In the genomic region with DNA sequence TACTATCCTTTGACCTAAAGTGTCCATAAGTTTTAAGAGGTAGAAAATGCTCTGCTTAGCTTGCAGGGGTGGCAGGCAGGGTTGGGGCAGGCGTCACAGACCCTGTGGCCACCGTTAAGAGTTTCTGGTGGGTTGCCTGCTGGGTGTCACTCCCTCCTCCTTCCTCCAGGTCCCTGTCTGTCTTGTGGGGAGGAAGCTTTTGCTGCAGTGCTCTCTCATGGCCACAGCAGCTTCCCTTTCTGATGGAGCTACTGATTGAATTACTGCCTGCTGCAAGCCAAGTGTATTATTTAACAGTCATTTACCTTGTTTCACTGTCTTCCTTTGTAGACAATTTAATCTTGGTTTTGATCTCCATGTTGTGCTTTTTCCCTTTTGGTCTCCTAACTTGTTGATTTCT, we compare ENCODE assay signal across 18 cellular contexts.
"Had no signal": no experiment of that assay in that cellular context is flagged by ENCODE, and none has a peak within 500 bp of the region (broad histone marks: within the 10 kb centered on the region; RNA-seq: fewer than 3 reads in every experiment).

No MANE protein-coding gene starts in this region.

- H3K4me3 Mint-ChIP-seq: activated T-cell treated with anti-CD3 and anti-CD28 coated beads, Interleukin-2, amount 50 U/mL, for 72 hours; neural progenitor cell had no signal

- H3K9ac ChIP-seq: neural progenitor cell had no signal

- H3K36me3 ChIP-seq: brain microvascular endothelial cell, left lung, neural progenitor cell, upper lobe of right lung had no signal

- H3K4me1 Mint-ChIP-seq: naive B cell had no signal

- H3K9me3 ChIP-seq: left lung, upper lobe of right lung had no signal

- H3K36me3 Mint-ChIP-seq: naive B cell, neural progenitor cell had no signal

- H3K4me3 ChIP-seq: left lung, neural progenitor cell, upper lobe of right lung had no signal

- H3K27me3 Mint-ChIP-seq: naive B cell had no signal

- DNase-seq: activated CD4-positive, alpha-beta T cell treated with anti-CD3 and anti-CD28 coated beads, Interleukin-2, amount 50 U/mL, for 1 hour; activated CD4-positive, CD25-positive, alpha-beta regulatory T cell treated with anti-CD3 and anti-CD28 coated beads, Interleukin-2, amount 50 U/mL, for 72 hours; activated CD8-positive, alpha-beta memory T cell treated with anti-CD3 and anti-CD28 coated beads for 24 hours; activated CD8-positive, alpha-beta memory T cell treated with anti-CD3 and anti-CD28 coated beads, Interleukin-2, amount 50 U/mL, for 48 hours; activated effector memory CD4-positive, alpha-beta T cell treated with anti-CD3 and anti-CD28 coated beads, Interleukin-2, amount 50 U/mL, for 16 hours; activated naive CD4-positive, alpha-beta T cell treated with anti-CD3 and anti-CD28 coated beads, Interleukin-2, amount 50 U/mL, for 16 hours; activated T-cell treated with anti-CD3 and anti-CD28 coated beads, Interleukin-2, amount 50 U/mL, for 72 hours; aorta; brain microvascular endothelial cell; central memory CD4-positive, alpha-beta T cell; foreskin keratinocyte; hippocampal formation; left lung; naive B cell; stimulated activated naive CD4-positive, alpha-beta T cell; upper lobe of right lung had no signal

- H3K27me3 ChIP-seq: brain microvascular endothelial cell, foreskin keratinocyte, left lung, neural progenitor cell, upper lobe of right lung had no signal

- H3K4me2 ChIP-seq: neural progenitor cell had no signal

- H3K27ac ChIP-seq: brain microvascular endothelial cell, foreskin keratinocyte, left lung, neural progenitor cell, upper lobe of right lung had no signal

- H3K27ac Mint-ChIP-seq: activated T-cell treated with anti-CD3 and anti-CD28 coated beads, Interleukin-2, amount 50 U/mL, for 72 hours; naive B cell; neural progenitor cell; progenitor cell of endocrine pancreas had no signal

- H3K9me3 Mint-ChIP-seq: activated T-cell treated with anti-CD3 and anti-CD28 coated beads, Interleukin-2, amount 50 U/mL, for 72 hours had no signal

- ATAC-seq: activated T-cell treated with anti-CD3 and anti-CD28 coated beads, Interleukin-2, amount 50 U/mL, for 72 hours; foreskin keratinocyte; left lung; upper lobe of right lung had no signal

- H3K4me1 ChIP-seq: foreskin keratinocyte, left lung, neural progenitor cell, upper lobe of right lung had no signal

- H2AFZ ChIP-seq: neural progenitor cell had no signal
